In the genomic region with DNA sequence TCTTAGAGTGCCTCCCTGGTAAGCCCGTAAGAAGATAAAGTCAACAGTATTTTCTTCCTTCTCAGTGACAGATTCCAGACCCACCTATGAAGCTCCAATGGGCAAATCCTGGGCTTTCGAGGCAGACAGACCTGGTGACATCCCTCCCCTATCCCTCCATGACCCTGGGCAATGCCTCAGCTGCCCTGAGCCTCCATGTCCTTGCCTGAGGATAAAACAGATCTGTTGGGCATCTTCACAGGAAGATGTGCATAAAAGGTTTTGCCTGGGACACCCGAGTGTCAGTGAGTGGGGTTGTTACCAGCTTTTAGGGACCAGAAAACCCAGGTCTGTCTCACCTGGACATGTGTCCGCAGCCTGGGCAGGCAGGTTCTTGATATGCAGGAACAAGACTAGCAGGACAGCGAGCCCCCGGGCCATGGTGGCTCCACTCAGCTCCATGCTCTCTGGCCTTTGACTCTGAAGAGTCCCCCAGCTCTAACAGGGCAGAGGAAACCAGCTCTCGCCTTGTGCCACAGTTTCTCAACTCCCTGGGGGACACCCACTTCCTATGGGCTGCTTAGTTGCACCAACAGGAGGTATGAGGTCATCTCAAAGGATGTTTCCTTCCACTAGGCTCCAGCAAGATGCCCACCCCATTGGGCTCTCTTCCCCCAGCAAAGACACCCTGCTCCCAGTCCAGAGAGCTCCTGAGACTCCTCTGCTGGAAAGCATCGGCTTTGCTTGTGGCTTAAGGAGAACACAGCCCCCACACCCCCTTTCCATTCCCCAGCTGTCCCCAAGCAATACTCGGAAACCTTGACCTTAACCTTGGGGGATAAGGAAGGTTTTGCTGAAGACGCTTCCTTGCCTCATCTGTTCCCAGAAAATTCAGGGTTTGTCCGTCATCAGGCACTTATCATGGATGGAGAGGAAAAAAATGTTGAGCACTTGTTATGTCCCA, we compare ENCODE assay signal across 18 cellular contexts. TPM values are rescaled to one million over a fixed set of nuclear protein-coding genes. Genes with fewer than 3 reads are reported as not detected.
DNase-seq lines count a peak whose midpoint lies in the region; ATAC-seq and TF ChIP-seq lines count a peak whose summit lies in the region.
"Had no signal": no experiment of that assay in that cellular context is flagged by ENCODE, and none has a peak within 500 bp of the region (broad histone marks: within the 10 kb centered on the region; RNA-seq: fewer than 3 reads in every experiment).

Gene FCN1, minus strand, starts transcription at position 482 of the 943 bp plus-strand sequence. Its CDS starts 41 bp downstream, at position 441.

- no peaks in the 10 kb centered on the region for H3K27me3 ChIP-seq in Loucy (ENCODE audit: insufficient read depth, low read length, poor library complexity, severe bottlenecking)
- H3K27me3 ChIP-seq in left lung, result peaks cover 0 to 10% of the 10 kb centered on the region in 2 donors
- H3K27me3 ChIP-seq in subcutaneous abdominal adipose tissue (ENCODE audit: control insufficient read depth in 5 of 5, insufficient read depth in 4 of 5, low read length in 5 of 5), result peaks cover 0 to 7% (median 0%) of the 10 kb centered on the region in 5 donors
- no peaks in the 10 kb centered on the region for H3K27me3 ChIP-seq in Caco-2 (replicated peaks; ENCODE audit: control insufficient read depth, insufficient read depth, low read length)

- H4K20me1 ChIP-seq in Loucy (ENCODE audit: insufficient read depth, low read length, poor library complexity, severe bottlenecking), result no peaks in the 10 kb centered on the region

- peak within 1 kb of the TSS; percentile 27 for H3K4me2 ChIP-seq in Loucy (ENCODE audit: low read depth, low read length, poor library complexity, severe bottlenecking)

- intact Hi-C loops in left lung (cut with DNase I) (no loop called here), Caco-2 (cut with micrococcal nuclease; ENCODE audit: unreplicated experiment) (no loop called here)

- CTCF ChIA-PET in activated CD4-positive, alpha-beta T cell treated with anti-CD3 and anti-CD28 coated beads, Interleukin-2, amount 10 ng/mL, durations not matched to agents 7 days and 5 days (lab: Charles Lee), result no interaction called here
- CTCF ChIA-PET in Caco-2 (lab: Charles Lee), result no interaction called here

- no peak for ATAC-seq in left lung

- H3K9me2 ChIP-seq in Loucy (replicated peaks; ENCODE audit: low read depth, low read length), result no peaks in the 10 kb centered on the region

- H3K79me2 ChIP-seq in Loucy (ENCODE audit: insufficient read depth, low read length), result no peaks in the 10 kb centered on the region

- no peaks in the 10 kb centered on the region for H3F3A ChIP-seq in Loucy (ENCODE audit: low read depth)

- H3K4me3 Mint-ChIP-seq in activated CD4-positive, alpha-beta T cell treated with anti-CD3 and anti-CD28 coated beads, Interleukin-2, amount 10 ng/mL, durations not matched to agents 7 days and 5 days, result no peak within 1 kb of the TSS
- H3K4me3 Mint-ChIP-seq in Caco-2 (ENCODE audit: unreplicated experiment), result no peak within 1 kb of the TSS
- H3K4me3 Mint-ChIP-seq: activated T-cell treated with anti-CD3 and anti-CD28 coated beads, Interleukin-2, amount 50 U/mL, for 24 hours; B cell; mesothelial cell of epicardium had no signal

- peak within 1 kb of the TSS in 1 of 2 donors; percentile 75 for H3K27ac ChIP-seq in left lung
- H3K27ac ChIP-seq in subcutaneous abdominal adipose tissue (ENCODE audit: low read depth, low read length), result no peak within 1 kb of the TSS
- H3K27ac ChIP-seq: esophagus squamous epithelium, sigmoid colon had no signal

- H3K27ac Mint-ChIP-seq in activated CD4-positive, alpha-beta T cell treated with anti-CD3 and anti-CD28 coated beads, Interleukin-2, amount 10 ng/mL, durations not matched to agents 7 days and 5 days, result no peak within 1 kb of the TSS
- H3K27ac Mint-ChIP-seq in Caco-2 (ENCODE audit: unreplicated experiment), result no peak within 1 kb of the TSS
- H3K27ac Mint-ChIP-seq: activated T-cell treated with anti-CD3 and anti-CD28 coated beads, Interleukin-2, amount 50 U/mL, for 24 hours; B cell; mesothelial cell of epicardium had no signal

- H3K4me3 ChIP-seq in Loucy (ENCODE audit: low read length, poor library complexity, severe bottlenecking) (peak within 1 kb of the TSS; percentile 40), left lung (peak within 1 kb of the TSS in 1 of 2 donors; percentile 38), subcutaneous abdominal adipose tissue (ENCODE audit: low read depth in 1 of 5, low read length in 5 of 5) (peak within 1 kb of the TSS in 3 of 5 donors; percentile 21 to 36 (median 24)), Caco-2 (ENCODE audit: low read depth, low read length) (no peak within 1 kb of the TSS)
- H3K4me3 ChIP-seq: esophagus squamous epithelium, sigmoid colon had no signal

- peak; percentile 82 for DNase-seq in SKM-1 (lab: John Stamatoyannopoulos, UW; ENCODE audit: unreplicated experiment)
- no peak for DNase-seq in left lung
- no peak for DNase-seq in activated CD4-positive, alpha-beta T cell treated with anti-CD3 and anti-CD28 coated beads, Interleukin-2, amount 10 ng/mL, durations not matched to agents 7 days and 5 days
- DNase-seq in Caco-2, result no peak
- DNase-seq in nucleus accumbens (lab: John Stamatoyannopoulos, UW), result no peak
- DNase-seq: activated CD4-positive, alpha-beta T cell treated with anti-CD3 and anti-CD28 coated beads, Interleukin-2, amount 50 U/mL, for 4 hours; activated T-cell treated with anti-CD3 and anti-CD28 coated beads, Interleukin-2, amount 50 U/mL, for 24 hours; effector CD8-positive, alpha-beta T cell; esophagus squamous epithelium; H7; NCI-H1092 treated with DMSO at 0.1 percent for 48 hours; occipital lobe; sigmoid colon had no signal

- H2AFZ ChIP-seq in Loucy (ENCODE audit: low read length), result no peak within 1 kb of the TSS

- no peaks in the 10 kb centered on the region for H3K36me3 ChIP-seq in Loucy (ENCODE audit: insufficient read depth, low read length)
- peaks cover 0 to 8% of the 10 kb centered on the region in 2 donors for H3K36me3 ChIP-seq in left lung
- no peaks in the 10 kb centered on the region for H3K36me3 ChIP-seq in subcutaneous abdominal adipose tissue (ENCODE audit: control insufficient read depth in 5 of 5, insufficient read depth in 5 of 5, low read length in 5 of 5)
- no peaks in the 10 kb centered on the region for H3K36me3 ChIP-seq in Caco-2 (ENCODE audit: control insufficient read depth, insufficient read depth, low read length)
- H3K36me3 ChIP-seq: esophagus squamous epithelium, sigmoid colon had no signal

- H3K9me3 Mint-ChIP-seq in activated CD4-positive, alpha-beta T cell treated with anti-CD3 and anti-CD28 coated beads, Interleukin-2, amount 10 ng/mL, durations not matched to agents 7 days and 5 days, result peaks cover 4% of the 10 kb centered on the region
- H3K9me3 Mint-ChIP-seq in Caco-2 (ENCODE audit: unreplicated experiment), result no peaks in the 10 kb centered on the region

- H3K27me3 Mint-ChIP-seq in activated CD4-positive, alpha-beta T cell treated with anti-CD3 and anti-CD28 coated beads, Interleukin-2, amount 10 ng/mL, durations not matched to agents 7 days and 5 days, result no peaks in the 10 kb centered on the region
- H3K27me3 Mint-ChIP-seq in Caco-2 (ENCODE audit: insufficient read depth, unreplicated experiment), result peaks cover 7% of the 10 kb centered on the region

- H3K4me1 ChIP-seq in Loucy (ENCODE audit: insufficient read depth, low read length, poor library complexity, severe bottlenecking) (peaks cover 6% of the 10 kb centered on the region), left lung (peaks cover 0 to 66% of the 10 kb centered on the region in 2 donors), subcutaneous abdominal adipose tissue (ENCODE audit: control insufficient read depth in 5 of 5, insufficient read depth in 5 of 5, low read length in 5 of 5) (peaks cover 2 to 21% (median 11%) of the 10 kb centered on the region in 5 donors), Caco-2 (no peaks in the 10 kb centered on the region)
- H3K4me1 ChIP-seq: esophagus squamous epithelium, sigmoid colon had no signal

- BruUV-seq in Caco-2 (replicated peaks; lab: Mats Ljungman, UMichigan), result no TSS peak

- H3K9me3 ChIP-seq in Loucy (ENCODE audit: insufficient read depth, low read depth, low read length) (peaks cover 14% of the 10 kb centered on the region; the same call in 1 of the 2 replicates), left lung (peaks cover 0 to 7% of the 10 kb centered on the region in 2 donors), subcutaneous abdominal adipose tissue (ENCODE audit: control insufficient read depth in 5 of 5, low read length in 5 of 5) (peaks cover 0 to 4% (median 3%) of the 10 kb centered on the region in 5 donors), Caco-2 (no peaks in the 10 kb centered on the region)

- H3K4me1 Mint-ChIP-seq in activated CD4-positive, alpha-beta T cell treated with anti-CD3 and anti-CD28 coated beads, Interleukin-2, amount 10 ng/mL, durations not matched to agents 7 days and 5 days, result no peaks in the 10 kb centered on the region
- no peaks in the 10 kb centered on the region for H3K4me1 Mint-ChIP-seq in Caco-2 (ENCODE audit: low read depth, unreplicated experiment)
- H3K4me1 Mint-ChIP-seq: B cell, mesothelial cell of epicardium had no signal

- POLR2A ChIA-PET in activated CD4-positive, alpha-beta T cell treated with anti-CD3 and anti-CD28 coated beads, Interleukin-2, amount 10 ng/mL, durations not matched to agents 7 days and 5 days (lab: Charles Lee), result no interaction called here
- POLR2A ChIA-PET in Caco-2 (lab: Charles Lee), result no interaction called here

- no peak for TF ChIP-seq CTCF in Loucy (conservative IDR thresholded peaks at IDR 0.05; ENCODE audit: low read length)
- TF ChIP-seq CTCF in left lung (IDR thresholded peaks at IDR 0.05), result no peak
- TF ChIP-seq CTCF in Caco-2 (IDR thresholded peaks at IDR 0.05; ENCODE audit: insufficient read depth in 1 of 2, low read depth in 1 of 2, low read length in 1 of 2, severe bottlenecking in 1 of 2, unreplicated experiment in 1 of 2), result no peak

- H3K9ac ChIP-seq in Loucy (ENCODE audit: low read depth, low read length, poor library complexity, severe bottlenecking) (peak within 1 kb of the TSS; percentile 43), subcutaneous abdominal adipose tissue (ENCODE audit: low read length in 5 of 5) (no peak within 1 kb of the TSS)

- no peaks in the 10 kb centered on the region for H3K36me3 Mint-ChIP-seq in activated CD4-positive, alpha-beta T cell treated with anti-CD3 and anti-CD28 coated beads, Interleukin-2, amount 10 ng/mL, durations not matched to agents 7 days and 5 days (ENCODE audit: low read depth)
- no peaks in the 10 kb centered on the region for H3K36me3 Mint-ChIP-seq in Caco-2 (ENCODE audit: insufficient read depth, unreplicated experiment)
- H3K36me3 Mint-ChIP-seq: mesothelial cell of epicardium had no signal

RNA-seq across cellular contexts. Expression of gene FCN1, which starts in this region (rescaled TPM):
- 10 to 100 TPM; 28.4 to 72.1 TPM for total RNA-seq in left lung
- total RNA-seq in activated CD4-positive, alpha-beta T cell treated with anti-CD3 and anti-CD28 coated beads, Interleukin-2, amount 10 ng/mL, durations not matched to agents 7 days and 5 days, result not detected
- total RNA-seq in Caco-2 (2022), result not detected in 2 replicates
- total RNA-seq: bronchial epithelial cell, H7, mesothelial cell of epicardium had no signal

Comparison
In these comparisons a context has a peak if more than half of its experiments do, and no peak if none do; other contexts are left out.
1. RNA of gene FCN1 (total RNA-seq): 28.4 to 72.1 TPM in left lung; not detected in activated CD4-positive, alpha-beta T cell treated with anti-CD3 and anti-CD28 coated beads, Interleukin-2, amount 10 ng/mL, durations not matched to agents 7 days and 5 days and not detected in Caco-2; every median in the first group is over 10 times any median in the second.